ENCODE assay signal across 9 cellular contexts in the genomic region with DNA sequence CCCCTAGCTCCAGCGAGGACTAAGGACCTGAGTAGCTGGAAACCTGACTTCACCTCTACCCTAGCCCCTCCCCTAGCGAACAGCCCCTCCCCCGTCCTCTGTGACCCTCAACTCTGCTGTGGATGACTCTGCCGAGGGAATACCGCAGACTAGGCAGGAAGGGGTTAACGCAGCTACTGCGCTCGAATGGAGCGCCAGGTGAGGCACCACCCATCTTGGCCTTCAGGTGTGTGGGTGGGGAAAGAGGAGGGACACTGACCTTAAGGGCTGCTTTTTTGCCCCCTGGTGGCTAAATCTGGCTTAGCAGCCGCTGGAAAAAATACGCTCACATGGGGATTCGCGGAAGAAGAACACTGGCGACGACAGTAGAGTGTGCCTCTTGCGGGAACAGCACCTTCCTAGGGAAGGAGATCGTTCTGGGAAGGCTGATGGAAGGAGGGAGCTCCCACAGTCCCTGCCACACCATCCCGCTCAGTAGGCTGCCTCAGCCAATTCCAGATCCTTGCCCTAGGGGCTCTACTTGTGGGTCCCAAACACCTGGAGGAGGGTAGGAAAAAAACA. TPM values are rescaled to one million over a fixed set of nuclear protein-coding genes. Genes with fewer than 3 reads are reported as not detected.
A peak's percentile ranks its signal among the peaks of the same experiment; 100 is the strongest.
DNase-seq lines count a peak whose midpoint lies in the region; FAIRE-seq and TF ChIP-seq lines count a peak whose summit lies in the region.
"Had no signal": no experiment of that assay in that cellular context is flagged by ENCODE, and none has a peak within 500 bp of the region (broad histone marks: within the 10 kb centered on the region; RNA-seq: fewer than 3 reads in every experiment).

No MANE protein-coding gene starts in this region.

- H3K9me3 ChIP-seq in Loucy (ENCODE audit: insufficient read depth, low read depth, low read length) (no peaks in the 10 kb centered on the region), SJCRH30 (replicated peaks) (no peaks in the 10 kb centered on the region), testis (no peaks in the 10 kb centered on the region)

- H4K20me1 ChIP-seq in Loucy (ENCODE audit: insufficient read depth, low read length, poor library complexity, severe bottlenecking), result no peaks in the 10 kb centered on the region

- peak overlapping the region; percentile 80 for H3K9ac ChIP-seq in Loucy (ENCODE audit: low read depth, low read length, poor library complexity, severe bottlenecking)

- intact Hi-C loops in testis (cut with DNase I; ENCODE audit: low total_unique reads), result no loop called here

- no peaks in the 10 kb centered on the region for H3K9me2 ChIP-seq in Loucy (replicated peaks; ENCODE audit: low read depth, low read length)

- TF ChIP-seq CTCF in Loucy (conservative IDR thresholded peaks at IDR 0.05; ENCODE audit: low read length) (peak; percentile 96), testis (IDR thresholded peaks at IDR 0.05) (peak; percentile 96 to 99 (median 98))

- peaks cover 2% of the 10 kb centered on the region for H3K79me2 ChIP-seq in Loucy (ENCODE audit: insufficient read depth, low read length)

- peaks cover 15% of the 10 kb centered on the region for H3K4me1 ChIP-seq in Loucy (ENCODE audit: insufficient read depth, low read length, poor library complexity, severe bottlenecking)
- H3K4me1 ChIP-seq in SJCRH30, result peaks cover 11% of the 10 kb centered on the region
- peaks cover 17% of the 10 kb centered on the region for H3K4me1 ChIP-seq in testis

- no peak overlapping the region for H3K27ac ChIP-seq in SJCRH30
- peak overlapping the region; percentile 94 to 99 for H3K27ac ChIP-seq in testis

- H3K27me3 ChIP-seq in Loucy (ENCODE audit: insufficient read depth, low read length, poor library complexity, severe bottlenecking) (no peaks in the 10 kb centered on the region), SJCRH30 (no peaks in the 10 kb centered on the region), testis (no peaks in the 10 kb centered on the region)

- no peak for FAIRE-seq in H54 (lab: Jason Lieb, UNC)

- H3K36me3 ChIP-seq in Loucy (ENCODE audit: insufficient read depth, low read length) (no peaks in the 10 kb centered on the region), SJCRH30 (no peaks in the 10 kb centered on the region), testis (ENCODE audit: low read depth, missing control alignments) (no peaks in the 10 kb centered on the region)

- 0 to 1% methylated on average over 17 to 18 of the region's 18 CpGs for WGBS in testis, 2 donors

- no peaks in the 10 kb centered on the region; the same call in 1 of the 2 replicates for H3F3A ChIP-seq in Loucy (ENCODE audit: low read depth)

- peak overlapping the region; percentile 98 for H3K4me2 ChIP-seq in Loucy (ENCODE audit: low read depth, low read length, poor library complexity, severe bottlenecking)

- peak overlapping the region; percentile 92 for H2AFZ ChIP-seq in Loucy (ENCODE audit: low read length)

- peak overlapping the region; percentile 88 for H3K4me3 ChIP-seq in Loucy (ENCODE audit: low read length, poor library complexity, severe bottlenecking)
- peak overlapping the region; percentile 68 for H3K4me3 ChIP-seq in SJCRH30
- peak overlapping the region; percentile 80 to 81 for H3K4me3 ChIP-seq in testis

- no peak for TF ChIP-seq POLR2A in testis (IDR thresholded peaks at IDR 0.05)
- TF ChIP-seq POLR2A in H54 (IDR thresholded peaks at IDR 0.05; ENCODE audit: low read depth, low read length), result no peak

- DNase-seq in DMS53 treated with DMSO at 0.1 percent for 48 hours (lab: John Stamatoyannopoulos, UW; ENCODE audit: unreplicated experiment) (peak; percentile 91), SJCRH30 (peak; percentile 53 to 76), glomerular visceral epithelial cell (ENCODE audit: extremely low spot score) (peak; percentile 82), occipital lobe (lab: John Stamatoyannopoulos, UW) (peak; percentile 43), testis (peak; percentile 89), H54 (ENCODE audit: insufficient read length, low spot score) (no peak)
- peak; percentile 91 for DNase-seq in activated naive CD4-positive, alpha-beta T cell treated with Interleukin-2 at 50 U/mL for 16 hours

RNA-seq across cellular contexts. Expression of gene BCL9L, which starts 4.5 kb away (rescaled TPM):
- total RNA-seq in SJCRH30 (2014; rRNA removed; shearing (Covaris generic)), result 2.2 and 4.3 TPM in 2 replicates
- 11.5 TPM for total RNA-seq in occipital lobe
- 10 to 100 TPM; 37.0 to 38.9 TPM for total RNA-seq in testis
- 30.7 TPM for polyA plus RNA-seq in testis (ENCODE audit: insufficient read depth, low read depth, low replicate concordance)

RNA-seq across cellular contexts. Expression of gene UPK2, which starts 25.9 kb away (rescaled TPM):
- total RNA-seq in SJCRH30 (2014; rRNA removed; shearing (Covaris generic)), result not detected in 2 replicates
- not detected for total RNA-seq in occipital lobe
- total RNA-seq in testis, result under 1 TPM in 1 of 2 donors, not detected in 1; 0.68 TPM
- polyA plus RNA-seq in testis (ENCODE audit: insufficient read depth, low read depth, low replicate concordance), result 0.50 TPM
- total RNA-seq: glomerular endothelial cell had no signal

RNA-seq across cellular contexts. Expression of gene FOXR1, which starts 41.3 kb away (rescaled TPM):
- not detected in 2 replicates for total RNA-seq in SJCRH30 (2014; rRNA removed; shearing (Covaris generic))
- 0.31 TPM for total RNA-seq in occipital lobe
- total RNA-seq in testis, result 1 to 10 TPM; 5.0 to 8.9 TPM
- polyA plus RNA-seq in testis (ENCODE audit: insufficient read depth, low read depth, low replicate concordance), result 7.3 TPM
- total RNA-seq: glomerular endothelial cell had no signal

RNA-seq across cellular contexts. Expression of gene CXCR5, which starts 46.5 kb away (rescaled TPM):
- total RNA-seq in SJCRH30 (2014; rRNA removed; shearing (Covaris generic)), result not detected in 2 replicates
- total RNA-seq in occipital lobe (not detected), testis (under 1 TPM in 1 of 2 donors, not detected in 1; 0.06 TPM)
- 0.22 TPM for polyA plus RNA-seq in testis (ENCODE audit: insufficient read depth, low read depth, low replicate concordance)
- total RNA-seq: glomerular endothelial cell had no signal
